ENCODE assay signal across 1 cellular context in the genomic region with DNA sequence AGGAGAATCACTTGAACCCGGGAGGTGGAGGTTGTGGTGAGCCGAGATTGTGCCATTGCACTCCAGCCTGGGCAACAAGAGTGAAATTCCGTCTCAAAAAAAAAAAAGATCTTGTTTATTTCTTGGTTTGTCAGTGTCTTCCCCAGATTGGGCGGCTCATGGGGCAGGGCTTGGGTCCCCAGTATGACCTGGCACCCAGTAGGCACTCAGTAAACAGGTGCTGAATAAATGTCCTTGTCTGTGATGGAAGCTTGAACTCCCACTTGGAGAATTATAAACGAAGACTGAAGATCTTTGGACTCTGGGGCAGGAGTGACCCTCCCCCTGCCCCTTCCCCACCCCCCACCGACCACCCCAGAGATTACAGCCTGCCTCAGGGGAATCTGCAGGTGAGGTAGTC.
TF ChIP-seq lines count a peak whose summit lies in the region.

No MANE protein-coding gene starts in this region.

TF ChIP-seq in SK-N-SH treated with all-trans-retinoic acid at 6 μM for 48 hours, 23 proteins besides CTCF, POLR2A, EP300 and RAD21:
- TF ChIP-seq, protein P1, sequence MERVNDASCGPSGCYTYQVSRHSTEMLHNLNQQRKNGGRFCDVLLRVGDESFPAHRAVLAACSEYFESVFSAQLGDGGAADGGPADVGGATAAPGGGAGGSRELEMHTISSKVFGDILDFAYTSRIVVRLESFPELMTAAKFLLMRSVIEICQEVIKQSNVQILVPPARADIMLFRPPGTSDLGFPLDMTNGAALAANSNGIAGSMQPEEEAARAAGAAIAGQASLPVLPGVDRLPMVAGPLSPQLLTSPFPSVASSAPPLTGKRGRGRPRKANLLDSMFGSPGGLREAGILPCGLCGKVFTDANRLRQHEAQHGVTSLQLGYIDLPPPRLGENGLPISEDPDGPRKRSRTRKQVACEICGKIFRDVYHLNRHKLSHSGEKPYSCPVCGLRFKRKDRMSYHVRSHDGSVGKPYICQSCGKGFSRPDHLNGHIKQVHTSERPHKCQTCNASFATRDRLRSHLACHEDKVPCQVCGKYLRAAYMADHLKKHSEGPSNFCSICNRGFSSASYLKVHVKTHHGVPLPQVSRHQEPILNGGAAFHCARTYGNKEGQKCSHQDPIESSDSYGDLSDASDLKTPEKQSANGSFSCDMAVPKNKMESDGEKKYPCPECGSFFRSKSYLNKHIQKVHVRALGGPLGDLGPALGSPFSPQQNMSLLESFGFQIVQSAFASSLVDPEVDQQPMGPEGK (CRISPR knock-in tag; IDR thresholded peaks at IDR 0.05; ENCODE audit: borderline replicate concordance) = no peak
- TF ChIP-seq RARB (CRISPR knock-in tag; IDR thresholded peaks at IDR 0.05) = no peak
TF ChIP-seq in SK-N-SH treated with all-trans-retinoic acid at 6 μM for 48 hours: peak in this region for 0.
